Comparison of ENCODE assay signal across 13 cellular contexts in genomic region chr6:3766219-3766618, GRCh38. TPM values are rescaled to one million over a fixed set of nuclear protein-coding genes. Genes with fewer than 3 reads are reported as not detected.
DNase-seq lines count a peak whose midpoint lies in the region; ATAC-seq and TF ChIP-seq lines count a peak whose summit lies in the region.
"Had no signal": no experiment of that assay in that cellular context is flagged by ENCODE, and none has a peak within 500 bp of the region (broad histone marks: within the 10 kb centered on the region; RNA-seq: fewer than 3 reads in every experiment).

No MANE protein-coding gene starts in this region.

- POLR2A ChIA-PET in Caco-2 (lab: Charles Lee) = interaction anchor here (0.7 kb wide), 1 partner anchor 767 kb away, joined by 3 read pairs; no protein-coding TSS in a partner anchor

- no TSS peak for BruUV-seq in Caco-2 (replicated peaks; lab: Mats Ljungman, UMichigan)

- no peaks in the 10 kb centered on the region for H3K79me2 ChIP-seq in GM23248 (ENCODE audit: insufficient read depth)

- intact Hi-C loops in Caco-2 (cut with micrococcal nuclease; ENCODE audit: unreplicated experiment) = no loop called here
- intact Hi-C loops in activated T-helper 1 cell treated with anti-CD3 and anti-CD28 coated beads, Interleukin-12 subunit alpha, Interleukin-12 subunit beta, Interleukin-2, Interleukin-4 antibody, amounts not matched to agents 30 ng/mL and 10 ng/mL and 1 ng/mL, durations not matched to agents 14 hours and 24 hours and 36 hours (cut with micrococcal nuclease) = no loop called here

- WGBS in GM23248 (ENCODE audit: low coverage in 1 of 2, low lambda C conversion rate in 2 of 2, missing lambda C conversion rate in 2 of 2), 2 experiments = 2 to 4% methylated on average over 9 of the region's 9 CpGs

- H3K27me3 Mint-ChIP-seq in Caco-2 (ENCODE audit: insufficient read depth, unreplicated experiment) = no peaks in the 10 kb centered on the region
- peaks cover 23% of the 10 kb centered on the region for H3K27me3 Mint-ChIP-seq in activated T-helper 1 cell treated with anti-CD3 and anti-CD28 coated beads, Interleukin-12 subunit alpha, Interleukin-12 subunit beta, Interleukin-2, Interleukin-4 antibody, amounts not matched to agents 30 ng/mL and 10 ng/mL and 1 ng/mL, durations not matched to agents 14 hours and 24 hours and 36 hours (ENCODE audit: insufficient read depth)

- H3K27ac ChIP-seq in GM23248 (peak overlapping the region; percentile 58), SJCRH30 (no peak overlapping the region), thoracic aorta (peak overlapping the region; percentile 69 to 80)
- H3K27ac ChIP-seq: stomach had no signal

- H3K4me1 ChIP-seq in GM23248 (ENCODE audit: insufficient read depth) = peaks cover 33% of the 10 kb centered on the region
- H3K4me1 ChIP-seq in SJCRH30 = peaks cover 13% of the 10 kb centered on the region; the same call in 1 of the 2 replicates
- H3K4me1 ChIP-seq in thoracic aorta (ENCODE audit: control insufficient read depth in 1 of 2, low read depth in 2 of 2) = peaks cover 18 to 29% of the 10 kb centered on the region in 2 donors
- H3K4me1 ChIP-seq in Caco-2 = no peaks in the 10 kb centered on the region

- TF ChIP-seq CTCF in fibroblast of villous mesenchyme (IDR thresholded peaks at IDR 0.05; ENCODE audit: insufficient read depth, low read depth, low read length) (no peak), thoracic aorta (IDR thresholded peaks at IDR 0.05) (no peak), Caco-2 (IDR thresholded peaks at IDR 0.05; ENCODE audit: insufficient read depth in 1 of 2, low read depth in 1 of 2, low read length in 1 of 2, severe bottlenecking in 1 of 2, unreplicated experiment in 1 of 2) (no peak)

- H3K9me2 ChIP-seq in GM23248 (ENCODE audit: insufficient read depth) = no peaks in the 10 kb centered on the region

- H3K36me3 ChIP-seq in GM23248 (ENCODE audit: low read depth) (no peaks in the 10 kb centered on the region), SJCRH30 (no peaks in the 10 kb centered on the region), thoracic aorta (no peaks in the 10 kb centered on the region), Caco-2 (ENCODE audit: control insufficient read depth, insufficient read depth, low read length) (no peaks in the 10 kb centered on the region)
- H3K36me3 ChIP-seq: stomach had no signal

- DNase-seq in GM23248 (peak; percentile 91), SJCRH30 (peak; percentile 48 to 60), fibroblast of villous mesenchyme (ENCODE audit: low read depth) (peak; percentile 88), thoracic aorta (ENCODE audit: low spot score) (no peak), Caco-2 (no peak)
- DNase-seq in activated T-helper 1 cell treated with anti-CD3 and anti-CD28 coated beads, Interleukin-12 subunit alpha, Interleukin-12 subunit beta, Interleukin-2, Interleukin-4 antibody, amounts not matched to agents 30 ng/mL and 10 ng/mL and 1 ng/mL, durations not matched to agents 14 hours and 24 hours and 36 hours (ENCODE audit: low spot score) = no peak
- DNase-seq: Calu3; effector memory CD8-positive, alpha-beta T cell; mesendoderm; MV-4-11; stomach had no signal

- H4K20me1 ChIP-seq in GM23248 (ENCODE audit: insufficient read depth) = no peaks in the 10 kb centered on the region

- H3K9ac ChIP-seq in GM23248 = peak overlapping the region; percentile 23

- ATAC-seq in thoracic aorta (ENCODE audit: insufficient number of reproducible peaks, low FRiP score, low read depth) (no peak), HG03571 (IDR thresholded peaks at IDR 0.05; ENCODE audit: unreplicated experiment) (no peak)
- ATAC-seq: effector memory CD8-positive, alpha-beta T cell; GM12878 had no signal

- no peak overlapping the region for H3K4me3 Mint-ChIP-seq in Caco-2 (ENCODE audit: unreplicated experiment)
- no peak overlapping the region for H3K4me3 Mint-ChIP-seq in activated T-helper 1 cell treated with anti-CD3 and anti-CD28 coated beads, Interleukin-12 subunit alpha, Interleukin-12 subunit beta, Interleukin-2, Interleukin-4 antibody, amounts not matched to agents 30 ng/mL and 10 ng/mL and 1 ng/mL, durations not matched to agents 14 hours and 24 hours and 36 hours
- H3K4me3 Mint-ChIP-seq: effector memory CD8-positive, alpha-beta T cell had no signal

- H3K4me3 ChIP-seq in GM23248 = peak overlapping the region; percentile 3; the same call in 1 of the 2 replicates
- H3K4me3 ChIP-seq in SJCRH30 = no peak overlapping the region
- H3K4me3 ChIP-seq in fibroblast of villous mesenchyme (ENCODE audit: low read depth, low read length) = no peak overlapping the region
- no peak overlapping the region for H3K4me3 ChIP-seq in thoracic aorta
- no peak overlapping the region for H3K4me3 ChIP-seq in Caco-2 (ENCODE audit: low read depth, low read length)
- H3K4me3 ChIP-seq: GM12878, stomach had no signal

- CTCF ChIA-PET in Caco-2 (lab: Charles Lee) = no interaction called here

- H3F3A ChIP-seq in GM23248 (ENCODE audit: insufficient read depth) = peaks cover 16% of the 10 kb centered on the region

- in situ Hi-C loops in GM23248 (cut with MboI) = no loop called here

- H3K9me3 Mint-ChIP-seq in Caco-2 (ENCODE audit: unreplicated experiment) = no peaks in the 10 kb centered on the region
- no peaks in the 10 kb centered on the region for H3K9me3 Mint-ChIP-seq in activated T-helper 1 cell treated with anti-CD3 and anti-CD28 coated beads, Interleukin-12 subunit alpha, Interleukin-12 subunit beta, Interleukin-2, Interleukin-4 antibody, amounts not matched to agents 30 ng/mL and 10 ng/mL and 1 ng/mL, durations not matched to agents 14 hours and 24 hours and 36 hours
- H3K9me3 Mint-ChIP-seq: effector memory CD8-positive, alpha-beta T cell had no signal

- no peaks in the 10 kb centered on the region for H3K4me1 Mint-ChIP-seq in Caco-2 (ENCODE audit: low read depth, unreplicated experiment)
- H3K4me1 Mint-ChIP-seq in activated T-helper 1 cell treated with anti-CD3 and anti-CD28 coated beads, Interleukin-12 subunit alpha, Interleukin-12 subunit beta, Interleukin-2, Interleukin-4 antibody, amounts not matched to agents 30 ng/mL and 10 ng/mL and 1 ng/mL, durations not matched to agents 14 hours and 24 hours and 36 hours (ENCODE audit: low read depth) = peaks cover 7% of the 10 kb centered on the region

- H3K4me2 ChIP-seq in GM23248 (ENCODE audit: unreplicated experiment) = peak overlapping the region; percentile 52

- H3K9me3 ChIP-seq in GM23248 (ENCODE audit: low read depth) = no peaks in the 10 kb centered on the region
- no peaks in the 10 kb centered on the region for H3K9me3 ChIP-seq in SJCRH30 (replicated peaks)
- H3K9me3 ChIP-seq in thoracic aorta = no peaks in the 10 kb centered on the region
- peaks cover 7% of the 10 kb centered on the region; the same call in 1 of the 2 replicates for H3K9me3 ChIP-seq in Caco-2
- H3K9me3 ChIP-seq: stomach had no signal

- H2AFZ ChIP-seq in GM23248 = peak overlapping the region; percentile 1; the same call in 1 of the 2 replicates

- no peaks in the 10 kb centered on the region for H3K36me3 Mint-ChIP-seq in Caco-2 (ENCODE audit: insufficient read depth, unreplicated experiment)
- H3K36me3 Mint-ChIP-seq in activated T-helper 1 cell treated with anti-CD3 and anti-CD28 coated beads, Interleukin-12 subunit alpha, Interleukin-12 subunit beta, Interleukin-2, Interleukin-4 antibody, amounts not matched to agents 30 ng/mL and 10 ng/mL and 1 ng/mL, durations not matched to agents 14 hours and 24 hours and 36 hours (ENCODE audit: low read depth) = no peaks in the 10 kb centered on the region

- H3K27ac Mint-ChIP-seq in Caco-2 (ENCODE audit: unreplicated experiment) = no peak overlapping the region
- H3K27ac Mint-ChIP-seq in activated T-helper 1 cell treated with anti-CD3 and anti-CD28 coated beads, Interleukin-12 subunit alpha, Interleukin-12 subunit beta, Interleukin-2, Interleukin-4 antibody, amounts not matched to agents 30 ng/mL and 10 ng/mL and 1 ng/mL, durations not matched to agents 14 hours and 24 hours and 36 hours = no peak overlapping the region
- H3K27ac Mint-ChIP-seq: effector memory CD8-positive, alpha-beta T cell had no signal

- H3K27me3 ChIP-seq in GM23248 (replicated peaks; ENCODE audit: insufficient read depth) (no peaks in the 10 kb centered on the region), SJCRH30 (no peaks in the 10 kb centered on the region), thoracic aorta (replicated peaks; ENCODE audit: insufficient read depth) (no peaks in the 10 kb centered on the region), Caco-2 (replicated peaks; ENCODE audit: control insufficient read depth, insufficient read depth, low read length) (no peaks in the 10 kb centered on the region)
- H3K27me3 ChIP-seq: stomach had no signal

RNA-seq across cellular contexts. Expression of gene PXDC1, which starts 14.7 kb away (rescaled TPM):
- 167 and 192 TPM in 2 replicates for total RNA-seq in GM23248 (2014; rRNA removed; shearing (Covaris generic))
- polyA plus RNA-seq in GM23248 (2016; fragmentation: Nextera tagmentation; extraction: Ambion mirVana) = 122 and 135 TPM in 2 replicates
- total RNA-seq in SJCRH30 (2014; rRNA removed; shearing (Covaris generic)) = 7.8 and 8.1 TPM in 2 replicates
- 82.1 and 92.4 TPM in 2 replicates for total RNA-seq in fibroblast of villous mesenchyme
- total RNA-seq in thoracic aorta = 100 to 1,000 TPM; 406 to 488 TPM
- total RNA-seq in Caco-2 (2022) = 36.9 and 42.9 TPM in 2 replicates
- total RNA-seq in activated T-helper 1 cell treated with anti-CD3 and anti-CD28 coated beads, Interleukin-12 subunit alpha, Interleukin-12 subunit beta, Interleukin-2, Interleukin-4 antibody, amounts not matched to agents 30 ng/mL and 10 ng/mL and 1 ng/mL, durations not matched to agents 14 hours and 24 hours and 36 hours = 0.12 and 0.57 TPM in 2 replicates

Comparison
In these comparisons a context has a peak if more than half of its experiments do, and no peak if none do; other contexts are left out.
1. DNase-seq: peak in GM23248 (single experiment), SJCRH30 (2 of 2) and fibroblast of villous mesenchyme (single experiment); none in thoracic aorta (single experiment), Caco-2 (0 of 2) and activated T-helper 1 cell treated with anti-CD3 and anti-CD28 coated beads, Interleukin-12 subunit alpha, Interleukin-12 subunit beta, Interleukin-2, Interleukin-4 antibody, amounts not matched to agents 30 ng/mL and 10 ng/mL and 1 ng/mL, durations not matched to agents 14 hours and 24 hours and 36 hours (single experiment).